Comparison of ENCODE assay signal across 17 cellular contexts in the genomic region with DNA sequence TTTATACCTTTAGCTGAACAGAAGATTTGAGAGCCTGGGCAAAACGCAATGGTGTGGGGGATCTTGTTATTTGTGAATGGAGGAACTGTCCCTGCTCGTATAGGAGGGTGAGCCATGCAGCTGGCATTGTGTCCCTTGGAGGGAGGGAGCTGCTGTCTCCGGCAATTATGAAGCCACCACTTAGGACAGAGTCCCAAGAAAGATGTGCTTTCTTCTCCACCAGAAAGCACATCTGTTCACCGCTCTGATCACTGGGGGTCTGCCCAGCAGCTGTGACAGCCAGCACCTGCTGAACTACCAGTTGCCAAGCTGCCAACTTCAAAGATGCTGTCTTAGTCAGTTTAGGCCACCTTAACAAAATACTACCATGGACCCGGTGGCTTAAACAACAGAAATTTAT.
DNase-seq lines count a peak whose midpoint lies in the region; ATAC-seq lines count a peak whose summit lies in the region.
"Had no signal": no experiment of that assay in that cellular context is flagged by ENCODE, and none has a peak within 500 bp of the region (broad histone marks: within the 10 kb centered on the region; RNA-seq: fewer than 3 reads in every experiment).

No MANE protein-coding gene starts in this region.

- peaks cover 27% of the 10 kb centered on the region for H3K4me1 Mint-ChIP-seq in activated naive CD8-positive, alpha-beta T cell treated with anti-CD3 and anti-CD28 coated beads for 36 hours
- peaks cover 15 to 31% (median 21%) of the 10 kb centered on the region in 4 donors for H3K4me1 Mint-ChIP-seq in naive thymus-derived CD8-positive, alpha-beta T cell

- peak; percentile 6 for ATAC-seq in GM19455 (IDR thresholded peaks at IDR 0.05; ENCODE audit: unreplicated experiment)
- ATAC-seq in naive thymus-derived CD8-positive, alpha-beta T cell = no peak
- no peak for ATAC-seq in GM18867 (IDR thresholded peaks at IDR 0.05; ENCODE audit: unreplicated experiment)
- ATAC-seq: PC-3 had no signal

- peak; percentile 41 for DNase-seq in Ammon's horn (ENCODE audit: low spot score)
- no peak for DNase-seq in activated naive CD8-positive, alpha-beta T cell treated with anti-CD3 and anti-CD28 coated beads for 36 hours
- peak in 1 of 10 donors; percentile 0 for DNase-seq in naive thymus-derived CD8-positive, alpha-beta T cell
- DNase-seq in D341Med (ENCODE audit: low spot score) = no peak
- DNase-seq in ecto neural progenitor cell (ENCODE audit: low spot score) = no peak
- no peak for DNase-seq in NCI-H1436 treated with DMSO at 0.1 percent for 48 hours (lab: John Stamatoyannopoulos, UW)
- DNase-seq: activated CD8-positive, alpha-beta memory T cell treated with anti-CD3 and anti-CD28 coated beads for 24 hours; activated gamma-delta T cell treated with Interleukin-2 at 50 U/mL for 16 hours; heart right ventricle; Karpas-422; NCI-H146; NCI-H345; PC-3; sigmoid colon had no signal

- POLR2A ChIA-PET in naive thymus-derived CD8-positive, alpha-beta T cell (lab: Charles Lee) = no interaction called here

- peak overlapping the region; percentile 52 for H3K27ac Mint-ChIP-seq in activated naive CD8-positive, alpha-beta T cell treated with anti-CD3 and anti-CD28 coated beads for 36 hours
- peak overlapping the region in 7 of 10 donors; percentile 15 to 83 (median 59) for H3K27ac Mint-ChIP-seq in naive thymus-derived CD8-positive, alpha-beta T cell
- H3K27ac Mint-ChIP-seq: mesothelial cell of epicardium had no signal

- H3K4me3 Mint-ChIP-seq in activated naive CD8-positive, alpha-beta T cell treated with anti-CD3 and anti-CD28 coated beads for 36 hours = no peak overlapping the region
- no peak overlapping the region for H3K4me3 Mint-ChIP-seq in naive thymus-derived CD8-positive, alpha-beta T cell
- H3K4me3 Mint-ChIP-seq: mesothelial cell of epicardium had no signal

- H3K36me3 Mint-ChIP-seq in activated naive CD8-positive, alpha-beta T cell treated with anti-CD3 and anti-CD28 coated beads for 36 hours = peaks cover 9% of the 10 kb centered on the region
- peaks cover 0 to 10% (median 6%) of the 10 kb centered on the region in 3 donors for H3K36me3 Mint-ChIP-seq in naive thymus-derived CD8-positive, alpha-beta T cell
- H3K36me3 Mint-ChIP-seq: mesothelial cell of epicardium had no signal

- H3K27me3 Mint-ChIP-seq in activated naive CD8-positive, alpha-beta T cell treated with anti-CD3 and anti-CD28 coated beads for 36 hours = no peaks in the 10 kb centered on the region
- no peaks in the 10 kb centered on the region for H3K27me3 Mint-ChIP-seq in naive thymus-derived CD8-positive, alpha-beta T cell

- no peaks in the 10 kb centered on the region for H3K9me3 Mint-ChIP-seq in activated naive CD8-positive, alpha-beta T cell treated with anti-CD3 and anti-CD28 coated beads for 36 hours
- H3K9me3 Mint-ChIP-seq in naive thymus-derived CD8-positive, alpha-beta T cell = no peaks in the 10 kb centered on the region
- H3K9me3 Mint-ChIP-seq: mesothelial cell of epicardium had no signal
